In the genomic region with DNA sequence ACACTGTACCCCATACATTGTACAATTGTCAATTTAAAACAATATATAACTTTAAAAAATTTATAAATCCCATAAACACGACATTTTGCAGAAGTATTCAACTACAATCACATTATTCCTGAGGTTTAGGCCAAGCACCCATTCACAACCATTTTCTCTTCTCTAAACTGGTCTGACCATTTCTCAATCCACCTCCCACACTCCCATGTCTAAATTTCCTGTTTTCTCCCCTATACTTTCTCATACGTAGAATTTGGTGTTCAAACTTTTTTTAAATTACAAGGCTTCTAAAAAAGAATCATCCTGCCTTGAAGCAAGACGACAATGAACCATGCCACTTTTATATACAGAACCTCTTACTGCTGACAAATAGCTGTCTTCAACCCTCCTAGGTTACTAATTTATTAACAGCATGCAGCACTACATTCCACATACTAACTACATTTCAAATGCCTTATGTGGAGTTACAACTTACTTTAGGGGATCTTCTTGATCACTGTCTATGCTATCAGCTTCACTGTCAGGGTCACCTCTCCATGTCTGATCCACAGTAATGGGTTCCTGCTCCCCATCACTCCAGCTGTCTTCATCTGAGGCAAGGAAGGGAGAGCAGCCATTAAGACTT, we compare ENCODE assay signal across 1 cellular context.
TF ChIP-seq lines count a peak whose summit lies in the region.

No MANE protein-coding gene starts in this region.

TF ChIP-seq in A549, 52 proteins besides CTCF, POLR2A, EP300 and RAD21 (continued from another document):
- TF ChIP-seq, protein P1, sequence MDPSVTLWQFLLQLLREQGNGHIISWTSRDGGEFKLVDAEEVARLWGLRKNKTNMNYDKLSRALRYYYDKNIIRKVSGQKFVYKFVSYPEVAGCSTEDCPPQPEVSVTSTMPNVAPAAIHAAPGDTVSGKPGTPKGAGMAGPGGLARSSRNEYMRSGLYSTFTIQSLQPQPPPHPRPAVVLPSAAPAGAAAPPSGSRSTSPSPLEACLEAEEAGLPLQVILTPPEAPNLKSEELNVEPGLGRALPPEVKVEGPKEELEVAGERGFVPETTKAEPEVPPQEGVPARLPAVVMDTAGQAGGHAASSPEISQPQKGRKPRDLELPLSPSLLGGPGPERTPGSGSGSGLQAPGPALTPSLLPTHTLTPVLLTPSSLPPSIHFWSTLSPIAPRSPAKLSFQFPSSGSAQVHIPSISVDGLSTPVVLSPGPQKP (IDR thresholded peaks at IDR 0.05; ENCODE audit: low read depth, low read length): no peak
- TF ChIP-seq FOSL2 (IDR thresholded peaks at IDR 0.05) (no peak), FOSL2 (CRISPR knock-in tag; IDR thresholded peaks at IDR 0.05) (no peak), SMC3 (IDR thresholded peaks at IDR 0.05) (no peak), ZC3H11A (IDR thresholded peaks at IDR 0.05) (no peak), TP53 (CRISPR knock-in tag; IDR thresholded peaks at IDR 0.05) (no peak), POLR2AphosphoS2 (conservative IDR thresholded peaks at IDR 0.05; ENCODE audit: low read length) (no peak)
